Comparison of ENCODE assay signal across 8 cellular contexts in genomic region chr2:134181219-134181618, GRCh38.
DNase-seq lines count a peak whose midpoint lies in the region; ATAC-seq, FAIRE-seq and TF ChIP-seq lines count a peak whose summit lies in the region.

No MANE protein-coding gene starts in this region.

- peak overlapping the region; percentile 25 for H3K27ac ChIP-seq in CD4-positive, alpha-beta memory T cell (ENCODE audit: low read depth, low read length)
- H3K27ac ChIP-seq in KOPT-K1 (ENCODE audit: low read depth, low read length, poor library complexity, severe bottlenecking) = peak overlapping the region; percentile 1
- H3K27ac ChIP-seq in HepG2 (ENCODE audit: extremely low read length, insufficient read depth, low read length) = no peak overlapping the region
- no peak overlapping the region for H3K27ac ChIP-seq in hepatocyte
- H3K27ac ChIP-seq in endodermal cell (ENCODE audit: low read depth, low read length) = no peak overlapping the region

- peaks cover 0 to 2% (median 0%) of the 10 kb centered on the region in 8 donors for H3K9me3 Mint-ChIP-seq in CD4-positive, alpha-beta memory T cell
- H3K9me3 Mint-ChIP-seq in MCF 10A (ENCODE audit: unreplicated experiment) (no peaks in the 10 kb centered on the region), HFFc6 (no peaks in the 10 kb centered on the region), endodermal cell (no peaks in the 10 kb centered on the region)

- POLR2A ChIA-PET in CD4-positive, alpha-beta memory T cell (lab: Charles Lee; ENCODE audit: partially characterized antibody) = interaction anchor here (0.6 to 4.8 kb wide), 22 partner anchors 8 to 737 kb away, joined by 3 to 62 read pairs (median 5); partner anchors contain the start of genes CCNT2 and MGAT5
- POLR2A ChIA-PET in MCF 10A (lab: Yijun Ruan, JAX) = interaction anchor here (1.7 to 1.8 kb wide), 2 partner anchors 15 to 62 kb away, joined by 4 to 5 read pairs; no protein-coding TSS in a partner anchor
- POLR2A ChIA-PET in HepG2 (lab: Yijun Ruan, JAX) = no interaction called here

- peak overlapping the region in 1 of 2 donors; percentile 20 for H3K4me3 ChIP-seq in CD4-positive, alpha-beta memory T cell (ENCODE audit: low read length in 2 of 2)
- H3K4me3 ChIP-seq in HepG2 (replicated peaks in 1 of 3; ENCODE audit: insufficient read depth in 1 of 3, low read depth in 2 of 3, low read length in 3 of 3) (no peak overlapping the region), hepatocyte (no peak overlapping the region), endodermal cell (ENCODE audit: low read length) (no peak overlapping the region)

- H2AFZ ChIP-seq in HepG2 (ENCODE audit: low read length) (no peak overlapping the region), hepatocyte (no peak overlapping the region)

- CTCF ChIA-PET in CD4-positive, alpha-beta memory T cell (lab: Charles Lee; ENCODE audit: partially characterized antibody) = interaction anchor here (0.8 to 3.0 kb wide), 16 partner anchors 11 to 160 kb away, joined by 3 to 25 read pairs (median 4); partner anchors contain the start of gene MGAT5
- CTCF ChIA-PET in MCF 10A (lab: Yijun Ruan, JAX) (interaction anchor here (0.5 to 1.0 kb wide), 3 partner anchors 39 to 294 kb away, joined by 4 to 5 read pairs (median 5); no protein-coding TSS in a partner anchor), HepG2 (lab: Yijun Ruan, JAX; ENCODE audit: low intra/inter-chr PET ratio, low total read pairs) (no interaction called here)

- no peaks in the 10 kb centered on the region for H3K36me3 ChIP-seq in CD4-positive, alpha-beta memory T cell (ENCODE audit: insufficient read depth, low read length)
- H3K36me3 ChIP-seq in KOPT-K1 (ENCODE audit: insufficient read depth, low read length) (no peaks in the 10 kb centered on the region), HepG2 (replicated peaks in 1 of 2; ENCODE audit: control insufficient read depth in 1 of 2, insufficient read depth in 2 of 2, low read length in 2 of 2) (no peaks in the 10 kb centered on the region; a peak in 2 of 5 replicates), hepatocyte (replicated peaks; ENCODE audit: insufficient read depth, low read depth) (no peaks in the 10 kb centered on the region), endodermal cell (ENCODE audit: control insufficient read depth, insufficient read depth, low read length) (no peaks in the 10 kb centered on the region)

- 95% methylated on average over 5 of the region's 5 CpGs for WGBS in HepG2 (ENCODE audit: low lambda C conversion rate)
- 84% methylated on average over 5 of the region's 5 CpGs for WGBS in hepatocyte (ENCODE audit: low lambda C conversion rate, missing lambda C conversion rate)
- WGBS in endodermal cell (ENCODE audit: insufficient coverage in 1 of 2, insufficient read length in 1 of 2), 2 experiments = 90 to 98% methylated on average over 2 to 5 of the region's 5 CpGs

- peak overlapping the region; percentile 89 to 97 (median 93) for H3K27ac Mint-ChIP-seq in CD4-positive, alpha-beta memory T cell
- peak overlapping the region; percentile 3 for H3K27ac Mint-ChIP-seq in MCF 10A (ENCODE audit: low read depth, unreplicated experiment)
- H3K27ac Mint-ChIP-seq in HFFc6 = no peak overlapping the region
- no peak overlapping the region for H3K27ac Mint-ChIP-seq in endodermal cell

- no peak for FAIRE-seq in HepG2 (lab: Jason Lieb, UNC)

- H3K4me1 Mint-ChIP-seq in CD4-positive, alpha-beta memory T cell = peaks cover 83 to 98% (median 90%) of the 10 kb centered on the region in 4 donors
- H3K4me1 Mint-ChIP-seq in MCF 10A (ENCODE audit: insufficient read depth, unreplicated experiment) = peaks cover 38% of the 10 kb centered on the region
- peaks cover 45% of the 10 kb centered on the region for H3K4me1 Mint-ChIP-seq in HFFc6 (ENCODE audit: low read depth)
- H3K4me1 Mint-ChIP-seq in endodermal cell = peaks cover 18% of the 10 kb centered on the region

- no peaks in the 10 kb centered on the region for H3K27me3 ChIP-seq in CD4-positive, alpha-beta memory T cell (ENCODE audit: insufficient read depth, low read length)
- H3K27me3 ChIP-seq in HepG2 (ENCODE audit: control insufficient read depth in 1 of 2, insufficient read depth in 2 of 2, low read length in 2 of 2) = no peaks in the 10 kb centered on the region
- H3K27me3 ChIP-seq in hepatocyte = no peaks in the 10 kb centered on the region
- no peaks in the 10 kb centered on the region for H3K27me3 ChIP-seq in endodermal cell (ENCODE audit: control insufficient read depth, insufficient read depth, low read length, poor library complexity, severe bottlenecking)

- H3K4me2 ChIP-seq in HepG2 (ENCODE audit: low read depth, low read length) (no peak overlapping the region), hepatocyte (no peak overlapping the region)

- intact Hi-C loops in CD4-positive, alpha-beta memory T cell (cut with micrococcal nuclease) = loop anchor here (1.0 to 5.0 kb wide), 5 partner anchors 14 to 66 kb away; no protein-coding TSS in a partner anchor
- intact Hi-C loops in MCF 10A (cut with micrococcal nuclease) = no loop called here
- intact Hi-C loops in HepG2 (cut with micrococcal nuclease; ENCODE audit: unreplicated experiment) = no loop called here

- ATAC-seq in GM19438 (IDR thresholded peaks at IDR 0.05; ENCODE audit: low read depth, unreplicated experiment) = peak; percentile 77
- ATAC-seq in HepG2 = no peak

- H3K27me3 Mint-ChIP-seq in CD4-positive, alpha-beta memory T cell = no peaks in the 10 kb centered on the region
- no peaks in the 10 kb centered on the region for H3K27me3 Mint-ChIP-seq in MCF 10A (ENCODE audit: insufficient read depth, unreplicated experiment)
- H3K27me3 Mint-ChIP-seq in HFFc6 (ENCODE audit: insufficient read depth) = peaks cover 2% of the 10 kb centered on the region; the same call in 1 of the 2 replicates
- H3K27me3 Mint-ChIP-seq in endodermal cell (ENCODE audit: insufficient read depth) = no peaks in the 10 kb centered on the region

- H3K9me3 ChIP-seq in CD4-positive, alpha-beta memory T cell (ENCODE audit: control insufficient read depth in 1 of 2, low read length in 2 of 2) = no peaks in the 10 kb centered on the region
- no peaks in the 10 kb centered on the region for H3K9me3 ChIP-seq in KOPT-K1 (ENCODE audit: insufficient read depth, low read length, poor library complexity, severe bottlenecking)
- no peaks in the 10 kb centered on the region for H3K9me3 ChIP-seq in HepG2 (ENCODE audit: low read length)
- no peaks in the 10 kb centered on the region for H3K9me3 ChIP-seq in hepatocyte (ENCODE audit: low read depth)
- H3K9me3 ChIP-seq in endodermal cell (ENCODE audit: control insufficient read depth, low read length) = no peaks in the 10 kb centered on the region

- TF ChIP-seq CTCF in MCF 10A (IDR thresholded peaks at IDR 0.05; ENCODE audit: unreplicated experiment) (no peak), HepG2 (CRISPR knock-in tag; IDR thresholded peaks at IDR 0.05) (no peak), hepatocyte (IDR thresholded peaks at IDR 0.05; ENCODE audit: poor library complexity) (no peak), HFFc6 (IDR thresholded peaks at IDR 0.05) (no peak), endodermal cell (conservative IDR thresholded peaks at IDR 0.05) (no peak)

- peak; percentile 78 to 87 (median 80) for DNase-seq in CD4-positive, alpha-beta memory T cell
- DNase-seq in MCF 10A (ENCODE audit: unreplicated experiment) = peak; percentile 76
- no peak for DNase-seq in HepG2 (ENCODE audit: low spot score)
- no peak for DNase-seq in hepatocyte (ENCODE audit: low spot score)
- DNase-seq in HFFc6 = no peak
- DNase-seq in endodermal cell = no peak

- in situ Hi-C loops in HepG2 (cut with HindIII; ENCODE audit: extremely low pct_ligation_motif_present, low pct_unique_long_range_greater_than_20kb) = no loop called here

- H4K20me1 ChIP-seq in HepG2 (ENCODE audit: insufficient read depth, low read length) (no peaks in the 10 kb centered on the region; the same call in 1 of the 2 replicates), hepatocyte (ENCODE audit: insufficient read depth, poor library complexity, severe bottlenecking) (no peaks in the 10 kb centered on the region)

- H3K9ac ChIP-seq in HepG2 (ENCODE audit: insufficient read depth, low read depth, low read length) (no peak overlapping the region), endodermal cell (ENCODE audit: extremely low read depth, low read length, poor library complexity, severe bottlenecking) (no peak overlapping the region)

- BruUV-seq in MCF 10A (replicated peaks; lab: Mats Ljungman, UMichigan) (no TSS peak), HepG2 (replicated peaks; lab: Mats Ljungman, UMichigan) (no TSS peak)

- TF ChIP-seq EP300 in HepG2 (IDR thresholded peaks at IDR 0.05; ENCODE audit: low read depth in 2 of 2, low read length in 2 of 2) = no peak
- no peak for TF ChIP-seq EP300 in HepG2 (CRISPR knock-in tag; IDR thresholded peaks at IDR 0.05; ENCODE audit: borderline replicate concordance)

- TF ChIP-seq RAD21 in HepG2 (CRISPR knock-in tag; IDR thresholded peaks at IDR 0.05) = no peak

- peaks cover 97% of the 10 kb centered on the region for H3K4me1 ChIP-seq in CD4-positive, alpha-beta memory T cell (ENCODE audit: insufficient read depth, low read length)
- no peaks in the 10 kb centered on the region for H3K4me1 ChIP-seq in HepG2 (ENCODE audit: insufficient read depth, low read length)
- peaks cover 7% of the 10 kb centered on the region for H3K4me1 ChIP-seq in hepatocyte (ENCODE audit: insufficient read depth)
- peaks cover 5% of the 10 kb centered on the region for H3K4me1 ChIP-seq in endodermal cell (ENCODE audit: control insufficient read depth, insufficient read depth, low read length)

- peaks cover 5 to 19% of the 10 kb centered on the region in 2 donors for H3K36me3 Mint-ChIP-seq in CD4-positive, alpha-beta memory T cell
- no peaks in the 10 kb centered on the region for H3K36me3 Mint-ChIP-seq in MCF 10A (ENCODE audit: insufficient read depth, unreplicated experiment)
- peaks cover 29% of the 10 kb centered on the region for H3K36me3 Mint-ChIP-seq in HFFc6 (ENCODE audit: low read depth)
- peaks cover 1% of the 10 kb centered on the region for H3K36me3 Mint-ChIP-seq in endodermal cell (ENCODE audit: low read depth)

- H3K4me3 Mint-ChIP-seq in CD4-positive, alpha-beta memory T cell = peak overlapping the region; percentile 46 to 81 (median 68)
- no peak overlapping the region for H3K4me3 Mint-ChIP-seq in MCF 10A (ENCODE audit: unreplicated experiment)
- no peak overlapping the region for H3K4me3 Mint-ChIP-seq in HFFc6
- H3K4me3 Mint-ChIP-seq in endodermal cell = no peak overlapping the region

- no peak for TF ChIP-seq POLR2A in HepG2 (IDR thresholded peaks at IDR 0.05; ENCODE audit: insufficient read depth in 1 of 2, low read depth in 2 of 2, low read length in 2 of 2)

- no peaks in the 10 kb centered on the region for H3K9me2 ChIP-seq in hepatocyte (replicated peaks; ENCODE audit: insufficient read depth)

- H3K79me2 ChIP-seq in HepG2 (ENCODE audit: insufficient read depth, low read length) = peaks cover 34% of the 10 kb centered on the region
- H3K79me2 ChIP-seq in hepatocyte = peaks cover 51% of the 10 kb centered on the region

TF ChIP-seq in HepG2, 621 proteins besides CTCF, POLR2A, EP300 and RAD21 (continues in another document):
- TF ChIP-seq ZSCAN21 (CRISPR knock-in tag; IDR thresholded peaks at IDR 0.05; ENCODE audit: borderline replicate concordance) (no peak), ZNF83 (CRISPR knock-in tag; IDR thresholded peaks at IDR 0.05; ENCODE audit: borderline replicate concordance) (no peak), KMT2A (CRISPR knock-in tag; IDR thresholded peaks at IDR 0.05) (no peak), MAFG (CRISPR knock-in tag; IDR thresholded peaks at IDR 0.05) (no peak), ZFP36L1 (CRISPR knock-in tag; IDR thresholded peaks at IDR 0.05) (no peak)

Comparison
In these comparisons a context has a peak if more than half of its experiments do, and no peak if none do; other contexts are left out.
1. DNase-seq: peak in CD4-positive, alpha-beta memory T cell (5 of 5) and MCF 10A (single experiment); none in HepG2 (single experiment), hepatocyte (single experiment), HFFc6 (single experiment) and endodermal cell (single experiment).
2. H3K27ac ChIP-seq: peak in CD4-positive, alpha-beta memory T cell (single experiment) and KOPT-K1 (single experiment); none in HepG2 (single experiment), hepatocyte (single experiment) and endodermal cell (single experiment).
3. H3K27ac Mint-ChIP-seq: peak in CD4-positive, alpha-beta memory T cell (7 of 7) and MCF 10A (single experiment); none in HFFc6 (single experiment) and endodermal cell (single experiment).
4. H3K4me3 Mint-ChIP-seq: peak in CD4-positive, alpha-beta memory T cell (8 of 8); none in MCF 10A (single experiment), HFFc6 (single experiment) and endodermal cell (single experiment).